Comparison of ENCODE assay signal across 1 cellular context in genomic region chr4:168408620-168409019, GRCh38.
TF ChIP-seq lines count a peak whose summit lies in the region.

No MANE protein-coding gene starts in this region.

TF ChIP-seq in SK-N-SH, 30 proteins besides CTCF, POLR2A, EP300 and RAD21 (continued from another document):
- TF ChIP-seq YY1 (IDR thresholded peaks at IDR 0.05; ENCODE audit: low read depth) (no peak), REST (IDR thresholded peaks at IDR 0.05; ENCODE audit: low read depth, low read length) (no peak)
TF ChIP-seq in SK-N-SH: peak in this region for 3.
